Comparison of ENCODE assay signal across 15 cellular contexts in genomic region chr17:58617563-58617962, GRCh38.
"Had no signal": no experiment of that assay in that cellular context is flagged by ENCODE, and none has a peak within 500 bp of the region (broad histone marks: within the 10 kb centered on the region; RNA-seq: fewer than 3 reads in every experiment).

No MANE protein-coding gene starts in this region.

- DNase-seq: activated CD4-positive, alpha-beta T cell treated with anti-CD3 and anti-CD28 coated beads for 1 hour; activated CD8-positive, alpha-beta T cell treated with anti-CD3 and anti-CD28 coated beads for 36 hours; activated gamma-delta T cell; activated T-cell treated with anti-CD3 and anti-CD28 coated beads, Interleukin-2, amount 50 U/mL, for 48 hours; central memory CD4-positive, alpha-beta T cell; colonic mucosa; heart right ventricle; islet precursor cell; mucosa of descending colon; naive thymus-derived CD4-positive, alpha-beta T cell; retina; stimulated activated CD4-positive, alpha-beta T cell treated with anti-CD3 and anti-CD28 coated beads, Interleukin-4, amount 100 ng/mL, for 1 hour; stimulated activated naive CD4-positive, alpha-beta T cell; transverse colon had no signal

- H3K27ac ChIP-seq: colonic mucosa, gastroesophageal sphincter, heart right ventricle, transverse colon had no signal

- H3K4me3 ChIP-seq: colonic mucosa, gastroesophageal sphincter, heart right ventricle, mucosa of descending colon, transverse colon had no signal

- H3K36me3 ChIP-seq: colonic mucosa, gastroesophageal sphincter, heart right ventricle, transverse colon had no signal

- ATAC-seq: activated CD8-positive, alpha-beta T cell treated with anti-CD3 and anti-CD28 coated beads for 36 hours; gastroesophageal sphincter; heart right ventricle; mucosa of descending colon; naive thymus-derived CD4-positive, alpha-beta T cell had no signal

- H3K4me1 ChIP-seq: colonic mucosa, gastroesophageal sphincter, transverse colon had no signal

- H3K9me3 ChIP-seq: colonic mucosa, gastroesophageal sphincter, heart right ventricle, mucosa of descending colon, transverse colon had no signal

- H3K27me3 ChIP-seq: colonic mucosa, gastroesophageal sphincter, heart right ventricle, transverse colon had no signal
